ENCODE assay signal across 14 cellular contexts in the genomic region with DNA sequence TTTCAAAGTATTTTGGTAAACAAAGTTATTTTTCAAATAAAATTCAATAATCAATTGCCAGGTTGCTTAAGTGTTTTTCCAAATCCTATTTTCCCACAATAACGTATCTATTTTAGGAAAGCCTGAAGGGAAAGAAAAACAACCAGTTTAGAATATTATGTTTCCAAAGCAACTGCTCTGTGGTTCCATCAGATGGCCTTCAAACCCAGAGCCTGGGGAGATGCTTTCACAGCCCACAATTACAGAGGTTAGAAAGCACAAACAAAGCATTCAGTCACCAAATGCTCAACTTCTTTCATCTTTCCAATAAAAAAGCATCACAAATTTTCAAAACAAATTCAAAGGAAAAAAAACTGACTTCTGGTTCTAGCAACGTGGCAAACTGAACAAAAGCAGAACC.
DNase-seq lines count a peak whose midpoint lies in the region; ATAC-seq lines count a peak whose summit lies in the region.
"Had no signal": no experiment of that assay in that cellular context is flagged by ENCODE, and none has a peak within 500 bp of the region (broad histone marks: within the 10 kb centered on the region; RNA-seq: fewer than 3 reads in every experiment).

No MANE protein-coding gene starts in this region.

- H3K27ac ChIP-seq in iPS-18a (ENCODE audit: low read length): peak overlapping the region; percentile 7

- H3K4me3 ChIP-seq in iPS-18a (ENCODE audit: low read length): no peak overlapping the region

- H3K36me3 ChIP-seq in iPS-18a (ENCODE audit: control insufficient read depth, low read depth, low read length): peaks cover 15% of the 10 kb centered on the region

- no peak overlapping the region for H3K9ac ChIP-seq in iPS-18a (ENCODE audit: low read length)

- peak; percentile 68 for DNase-seq in LHCN-M2 (ENCODE audit: low read depth)
- peak; percentile 60 for DNase-seq in astrocyte of the hippocampus (ENCODE audit: low read depth, low spot score)
- peak; percentile 72 for DNase-seq in stromal cell of bone marrow (ENCODE audit: low read depth)
- no peak for DNase-seq in NCI-H2081 (lab: John Stamatoyannopoulos, UW)
- no peak for DNase-seq in NCI-H82 treated with DMSO at 0.1 percent for 48 hours (lab: John Stamatoyannopoulos, UW; ENCODE audit: unreplicated experiment)
- DNase-seq: activated naive CD8-positive, alpha-beta T cell treated with anti-CD3 and anti-CD28 coated beads, Interleukin-2, amount 10 ng/mL, durations not matched to agents 7 days and 5 days; endodermal cell; NCI-H146; NCI-H526; stimulated activated CD4-positive, alpha-beta T cell treated with anti-CD3 and anti-CD28 coated beads, Interleukin-4, amount 100 ng/mL, for 24 hours; stimulated activated naive CD4-positive, alpha-beta T cell treated with Interleukin-2 at 50 U/mL for 16 hours had no signal

- H3K27me3 ChIP-seq in iPS-18a (ENCODE audit: control insufficient read depth, insufficient read depth, low read length): no peaks in the 10 kb centered on the region

- H3K4me1 ChIP-seq in iPS-18a (ENCODE audit: control insufficient read depth, low read depth, low read length): peaks cover 13% of the 10 kb centered on the region

- no peaks in the 10 kb centered on the region for H3K9me3 ChIP-seq in iPS-18a (ENCODE audit: control insufficient read depth, low read depth, low read length)

- ATAC-seq in GM18498 (IDR thresholded peaks at IDR 0.05; ENCODE audit: unreplicated experiment) (no peak), HG03342 (IDR thresholded peaks at IDR 0.05; ENCODE audit: unreplicated experiment) (no peak)

Comparison
In these comparisons a context has a peak if more than half of its experiments do, and no peak if none do; other contexts are left out.
1. DNase-seq: peak in LHCN-M2 (single experiment), astrocyte of the hippocampus (single experiment) and stromal cell of bone marrow (single experiment); none in NCI-H2081 (0 of 2) and NCI-H82 treated with DMSO at 0.1 percent for 48 hours (single experiment).